Comparison of ENCODE assay signal across 24 cellular contexts in the genomic region with DNA sequence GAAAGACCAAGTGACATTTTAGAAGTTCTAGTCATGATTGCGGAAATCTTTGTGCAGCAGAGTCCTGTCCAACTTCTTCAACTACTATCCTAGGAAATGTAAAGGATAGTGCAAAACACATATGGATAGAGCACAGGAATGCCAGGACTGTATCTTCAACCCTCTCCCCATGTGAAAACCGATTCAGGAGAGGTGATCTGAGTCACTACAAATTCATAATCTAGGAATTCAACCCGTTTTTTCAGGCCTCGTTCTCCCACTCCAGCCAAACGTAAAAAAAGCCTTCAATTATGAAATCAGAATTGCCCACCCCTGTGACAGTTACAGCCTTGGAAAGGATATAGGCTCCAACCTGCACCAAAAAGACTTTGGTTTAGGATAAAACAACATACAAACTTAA. TPM values are rescaled to one million over a fixed set of nuclear protein-coding genes. Genes with fewer than 3 reads are reported as not detected.
"Had no signal": no experiment of that assay in that cellular context is flagged by ENCODE, and none has a peak within 500 bp of the region (broad histone marks: within the 10 kb centered on the region; RNA-seq: fewer than 3 reads in every experiment).

No MANE protein-coding gene starts in this region.

- H3K36me3 ChIP-seq: adrenal gland, heart right ventricle, pancreas, right atrium auricular region, transverse colon, uterus had no signal

- DNase-seq: activated CD4-positive, alpha-beta T cell treated with anti-CD3 and anti-CD28 coated beads for 1 hour; activated CD4-positive, alpha-beta T cell treated with anti-CD3 and anti-CD28 coated beads, Interleukin-2, amount 50 U/mL, for 4 hours; activated CD8-positive, alpha-beta memory T cell treated with anti-CD3 and anti-CD28 coated beads for 24 hours; activated CD8-positive, alpha-beta memory T cell treated with anti-CD3 and anti-CD28 coated beads, Interleukin-2, amount 50 U/mL, for 4 hours; activated naive CD4-positive, alpha-beta T cell; activated T-cell treated with anti-CD3 and anti-CD28 coated beads, Interleukin-2, amount 50 U/mL, for 4 hours; adrenal gland; heart right ventricle; islet precursor cell; left cardiac atrium; pancreas; psoas muscle; stimulated activated CD4-positive, alpha-beta T cell treated with anti-CD3 and anti-CD28 coated beads, Interleukin-12 subunit alpha, Interleukin-12 subunit beta, amount 100 ng/mL, for 4 hours; stimulated activated CD4-positive, alpha-beta T cell treated with anti-CD3 and anti-CD28 coated beads, Interleukin-4, amount 100 ng/mL, for 4 hours; substantia nigra; transverse colon; uterus had no signal

- H3K27ac ChIP-seq: adrenal gland, epithelial cell of prostate, heart right ventricle, pancreas, psoas muscle, right atrium auricular region, transverse colon, uterus had no signal

- FAIRE-seq: bronchial epithelial cell, pancreas, TTC549 had no signal

- H3K27me3 ChIP-seq: adrenal gland, heart right ventricle, pancreas, right atrium auricular region, transverse colon, uterus had no signal

- H3K4me3 ChIP-seq: adrenal gland, coronary artery, heart right ventricle, pancreas, psoas muscle, right atrium auricular region, transverse colon, uterus had no signal

- ATAC-seq: activated T-cell treated with anti-CD3 and anti-CD28 coated beads, Interleukin-2, amount 50 U/mL, for 4 hours; heart right ventricle; left cardiac atrium; natural killer cell treated with Interleukin-12 subunit alpha and Interleukin-12 subunit beta and Interleukin-15 and Interleukin-18, amount 100 ng/mL, for 72 hours; pancreas; psoas muscle had no signal

- H3K4me1 ChIP-seq: pancreas, psoas muscle, uterus had no signal

- H3K9me3 ChIP-seq: adrenal gland, heart right ventricle, pancreas, psoas muscle, right atrium auricular region, transverse colon, uterus had no signal

RNA-seq across cellular contexts. Expression of a gene that starts 52.9 kb away (rescaled TPM):
- total RNA-seq: bronchial epithelial cell, fibroblast of villous mesenchyme had no signal
